Comparison of ENCODE assay signal across 1 cellular context in the genomic region with DNA sequence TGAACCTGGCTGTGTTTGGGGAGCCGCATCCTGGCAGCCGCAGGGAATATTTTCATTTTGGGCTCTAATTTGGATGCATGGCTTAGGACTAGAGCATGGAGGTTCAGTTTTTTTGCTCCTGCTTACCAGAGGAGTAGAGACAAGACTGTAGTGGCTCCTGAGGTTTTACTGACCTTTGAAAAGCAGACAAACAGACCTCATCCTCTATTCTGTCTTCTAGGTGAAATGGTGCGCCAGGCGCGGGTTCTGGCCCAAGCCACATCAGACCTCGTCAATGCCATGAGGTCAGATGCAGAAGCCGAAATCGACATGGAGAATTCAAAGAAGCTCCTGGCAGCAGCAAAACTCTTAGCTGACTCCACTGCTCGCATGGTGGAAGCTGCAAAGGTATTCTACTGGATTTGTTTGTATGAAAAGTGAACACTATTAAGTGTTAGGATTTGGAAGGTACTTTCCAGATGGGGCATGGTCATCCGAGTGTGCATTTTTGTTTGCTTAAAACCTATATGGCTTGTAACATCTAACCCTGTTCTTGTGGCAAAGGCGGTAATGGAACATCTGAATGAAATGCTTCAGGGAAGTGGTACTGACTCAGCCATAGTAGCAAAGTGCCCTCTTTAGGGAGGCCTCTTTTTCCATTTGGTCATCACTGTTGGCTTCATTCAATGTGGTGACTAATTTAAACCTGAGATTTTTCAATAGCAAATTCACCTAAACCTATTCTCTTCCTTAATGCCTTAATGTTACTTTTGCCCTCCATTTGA.
TF ChIP-seq lines count a peak whose summit lies in the region.

No MANE protein-coding gene starts in this region.

TF ChIP-seq in IMR-90, 13 proteins besides CTCF, POLR2A, EP300 and RAD21 (continued from another document):
- TF ChIP-seq, protein P1, sequence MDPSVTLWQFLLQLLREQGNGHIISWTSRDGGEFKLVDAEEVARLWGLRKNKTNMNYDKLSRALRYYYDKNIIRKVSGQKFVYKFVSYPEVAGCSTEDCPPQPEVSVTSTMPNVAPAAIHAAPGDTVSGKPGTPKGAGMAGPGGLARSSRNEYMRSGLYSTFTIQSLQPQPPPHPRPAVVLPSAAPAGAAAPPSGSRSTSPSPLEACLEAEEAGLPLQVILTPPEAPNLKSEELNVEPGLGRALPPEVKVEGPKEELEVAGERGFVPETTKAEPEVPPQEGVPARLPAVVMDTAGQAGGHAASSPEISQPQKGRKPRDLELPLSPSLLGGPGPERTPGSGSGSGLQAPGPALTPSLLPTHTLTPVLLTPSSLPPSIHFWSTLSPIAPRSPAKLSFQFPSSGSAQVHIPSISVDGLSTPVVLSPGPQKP (IDR thresholded peaks at IDR 0.05; ENCODE audit: borderline replicate concordance, low read depth, low read length), result no peak
- TF ChIP-seq MAFK (IDR thresholded peaks at IDR 0.05; ENCODE audit: low read depth, low read length) (no peak), RCOR1 (IDR thresholded peaks at IDR 0.05; ENCODE audit: insufficient replicate concordance, low read length) (no peak), RFX5 (IDR thresholded peaks at IDR 0.05; ENCODE audit: low read depth, low read length) (no peak), SMC3 (IDR thresholded peaks at IDR 0.05; ENCODE audit: low read depth, low read length) (no peak), CEBPB (IDR thresholded peaks at IDR 0.05; ENCODE audit: low read depth, low read length) (no peak), CHD1 (IDR thresholded peaks at IDR 0.05; ENCODE audit: low read depth, low read length) (no peak), MXI1 (IDR thresholded peaks at IDR 0.05; ENCODE audit: borderline replicate concordance, low read depth, low read length) (no peak)
- TF ChIP-seq, protein P2, sequence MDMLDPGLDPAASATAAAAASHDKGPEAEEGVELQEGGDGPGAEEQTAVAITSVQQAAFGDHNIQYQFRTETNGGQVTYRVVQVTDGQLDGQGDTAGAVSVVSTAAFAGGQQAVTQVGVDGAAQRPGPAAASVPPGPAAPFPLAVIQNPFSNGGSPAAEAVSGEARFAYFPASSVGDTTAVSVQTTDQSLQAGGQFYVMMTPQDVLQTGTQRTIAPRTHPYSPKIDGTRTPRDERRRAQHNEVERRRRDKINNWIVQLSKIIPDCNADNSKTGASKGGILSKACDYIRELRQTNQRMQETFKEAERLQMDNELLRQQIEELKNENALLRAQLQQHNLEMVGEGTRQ (IDR thresholded peaks at IDR 0.05; ENCODE audit: low read depth, low read length), result no peak
